Comparison of ENCODE assay signal across 7 cellular contexts in the genomic region with DNA sequence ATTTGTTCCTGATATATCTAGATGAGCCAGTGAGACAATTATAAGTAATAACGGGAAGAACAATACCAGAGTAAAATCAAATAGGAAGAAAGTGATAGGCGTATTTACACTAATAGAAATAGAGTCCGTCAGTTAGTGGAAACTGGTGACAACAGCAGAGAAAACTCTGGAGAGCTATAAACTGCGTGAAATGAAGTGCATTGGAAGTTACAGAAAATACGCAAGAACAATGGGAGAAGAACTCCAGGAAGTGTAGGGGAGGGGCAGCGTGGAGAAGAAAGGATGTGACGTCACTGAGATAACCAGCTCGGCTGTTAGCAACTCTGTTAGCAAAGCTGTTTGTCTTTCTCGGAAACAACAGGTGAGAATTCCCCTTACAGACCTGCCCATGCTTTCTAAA. TPM values are rescaled to one million over a fixed set of nuclear protein-coding genes. Genes with fewer than 3 reads are reported as not detected.
"Had no signal": no experiment of that assay in that cellular context is flagged by ENCODE, and none has a peak within 500 bp of the region (broad histone marks: within the 10 kb centered on the region; RNA-seq: fewer than 3 reads in every experiment).

A gene (plus strand): TSS at position 301 of the 400 bp plus-strand sequence. CDS start 178 bp downstream, outside the sequence.

RNA-seq across cellular contexts. Expression of the gene that starts here (rescaled TPM):
- total RNA-seq: GM23248, GM23338, H1, H4, H7, H9, HFFc6 had no signal
- polyA plus RNA-seq: GM23248, GM23338, H1 had no signal
